ENCODE assay signal across 8 cellular contexts in genomic region chr10:35643976-35644799, GRCh38. TPM values are rescaled to one million over a fixed set of nuclear protein-coding genes. Genes with fewer than 3 reads are reported as not detected.
DNase-seq lines count a peak whose midpoint lies in the region; ATAC-seq and TF ChIP-seq lines count a peak whose summit lies in the region.
"Had no signal": no experiment of that assay in that cellular context is flagged by ENCODE, and none has a peak within 500 bp of the region (broad histone marks: within the 10 kb centered on the region; RNA-seq: fewer than 3 reads in every experiment).

No MANE protein-coding gene starts in this region.

- peak overlapping the region; percentile 71 for H3K4me3 ChIP-seq in GM23338
- H3K4me3 ChIP-seq in WERI-Rb-1 (ENCODE audit: low read depth, low read length), result peak overlapping the region; percentile 74
- H3K4me3 ChIP-seq in right atrium auricular region, result peak overlapping the region; percentile 64 to 79
- peak overlapping the region; percentile 51 for H3K4me3 ChIP-seq in skeletal muscle cell (ENCODE audit: low read depth, low read length)

- peaks cover 41% of the 10 kb centered on the region for H3K27me3 ChIP-seq in GM23338 (ENCODE audit: insufficient read depth)
- H3K27me3 ChIP-seq in WERI-Rb-1 (ENCODE audit: insufficient read depth, low read depth, severe bottlenecking), result no peaks in the 10 kb centered on the region
- H3K27me3 ChIP-seq in right atrium auricular region, result no peaks in the 10 kb centered on the region

- H3K27ac Mint-ChIP-seq in GM23338, result no peak overlapping the region; the same call in 1 of the 2 replicates

- H3K79me2 ChIP-seq in GM23338 (replicated peaks; ENCODE audit: insufficient read depth), result no peaks in the 10 kb centered on the region

- H3K27ac ChIP-seq in GM23338 (ENCODE audit: low read depth) (no peak overlapping the region), WERI-Rb-1 (no peak overlapping the region), right atrium auricular region (peak overlapping the region; percentile 91 to 95)

- H3K9me3 Mint-ChIP-seq in GM23338, result peaks cover 4% of the 10 kb centered on the region

- H3F3A ChIP-seq in GM23338 (replicated peaks; ENCODE audit: low read depth), result 0 out of 2 replicates have a peak, but pooled peaks cover 10% of the 10 kb centered on the region

- H3K9me2 ChIP-seq in GM23338 (ENCODE audit: insufficient read depth), result no peaks in the 10 kb centered on the region; the same call in 1 of the 2 replicates

- peaks cover 6% of the 10 kb centered on the region; the same call in 2 of the 3 replicates for H3K36me3 Mint-ChIP-seq in GM23338 (ENCODE audit: low read depth)

- peak overlapping the region; percentile 96 for H3K4me2 ChIP-seq in GM23338

- TF ChIP-seq CTCF in GM23338 (conservative IDR thresholded peaks at IDR 0.05; ENCODE audit: low read depth in 2 of 2) (no peak), WERI-Rb-1 (IDR thresholded peaks at IDR 0.05; ENCODE audit: low read depth, low read length) (no peak), right atrium auricular region (IDR thresholded peaks at IDR 0.05) (no peak)

- H3K9me3 ChIP-seq in WERI-Rb-1 (ENCODE audit: severe bottlenecking) (no peaks in the 10 kb centered on the region), right atrium auricular region (no peaks in the 10 kb centered on the region)

- H3K4me1 ChIP-seq in GM23338 (ENCODE audit: insufficient read depth) (no peaks in the 10 kb centered on the region; the same call in 1 of the 2 replicates), right atrium auricular region (peaks cover 0 to 13% of the 10 kb centered on the region in 2 donors)

- ATAC-seq in GM23338 (no peak), GM21423 (IDR thresholded peaks at IDR 0.05; ENCODE audit: unreplicated experiment) (no peak)

- DNase-seq in GM23338 (ENCODE audit: low spot score) (peak; percentile 46), WERI-Rb-1 (no peak), right atrium auricular region (ENCODE audit: low spot score) (no peak), skeletal muscle cell (ENCODE audit: low read depth) (no peak), DMS114 treated with DMSO at 0.1 percent for 48 hours (lab: John Stamatoyannopoulos, UW; ENCODE audit: unreplicated experiment) (no peak), NCI-H526 (lab: John Stamatoyannopoulos, UW) (no peak)

- H4K20me1 ChIP-seq in GM23338 (replicated peaks; ENCODE audit: insufficient read depth), result no peaks in the 10 kb centered on the region

- H2AFZ ChIP-seq in GM23338, result peak overlapping the region; percentile 87

- H3K36me3 ChIP-seq in GM23338 (ENCODE audit: insufficient read depth), result no peaks in the 10 kb centered on the region
- peaks cover 9% of the 10 kb centered on the region for H3K36me3 ChIP-seq in WERI-Rb-1
- no peaks in the 10 kb centered on the region for H3K36me3 ChIP-seq in right atrium auricular region

- peaks cover 14% of the 10 kb centered on the region; the same call in 2 of the 3 replicates for H3K4me1 Mint-ChIP-seq in GM23338

- H3K27me3 Mint-ChIP-seq in GM23338 (ENCODE audit: insufficient read depth, low read depth, poor library complexity), result peaks cover 37% of the 10 kb centered on the region

- peak overlapping the region; percentile 72 for H3K4me3 Mint-ChIP-seq in GM23338

TF ChIP-seq in GM23338, 12 proteins besides CTCF, POLR2A, EP300 and RAD21:
- TF ChIP-seq NANOG (IDR thresholded peaks at IDR 0.05; ENCODE audit: borderline replicate concordance), result no peak
- TF ChIP-seq STAT1 (IDR thresholded peaks at IDR 0.05; ENCODE audit: unreplicated experiment), result no peak
- no peak for TF ChIP-seq POLR2AphosphoS5 (IDR thresholded peaks at IDR 0.05; ENCODE audit: low read depth)
- no peak for TF ChIP-seq ETS1 (IDR thresholded peaks at IDR 0.05)
- TF ChIP-seq ZNF462 (CRISPR knock-in tag; IDR thresholded peaks at IDR 0.05), result no peak
- no peak for TF ChIP-seq CREB1 (CRISPR knock-in tag; IDR thresholded peaks at IDR 0.05; ENCODE audit: low read depth)
- no peak for TF ChIP-seq ZNF331 (CRISPR knock-in tag; IDR thresholded peaks at IDR 0.05; ENCODE audit: low read depth)
- no peak for TF ChIP-seq EZH2 (IDR thresholded peaks at IDR 0.05; ENCODE audit: low read depth, unreplicated experiment)

RNA-seq across cellular contexts. Expression of gene FZD8, which starts 2.1 kb away (rescaled TPM):
- total RNA-seq in GM23338 (2014; rRNA removed; shearing (Covaris generic)), result 7.9 and 8.7 TPM in 2 replicates
- polyA plus RNA-seq in GM23338 (2016; fragmentation: Nextera tagmentation; extraction: Ambion mirVana), result 0.47 and 0.99 TPM in 2 replicates
- total RNA-seq in right atrium auricular region, result 10 to 100 TPM in 1 of 2 donors, 1 to 10 TPM in 1; 6.0 to 15.6 TPM

RNA-seq across cellular contexts. Expression of gene GJD4, which starts 39.0 kb away (rescaled TPM):
- 0.35 TPM in 1 of 2 replicates, not detected in the other for total RNA-seq in GM23338 (2014; rRNA removed; shearing (Covaris generic))
- polyA plus RNA-seq in GM23338 (2016; fragmentation: Nextera tagmentation; extraction: Ambion mirVana), result not detected in 2 replicates
- not detected for total RNA-seq in right atrium auricular region
- total RNA-seq: M059J had no signal

Comparison
In these comparisons a context has a peak if more than half of its experiments do, and no peak if none do; other contexts are left out.
1. H3K27ac ChIP-seq: peak in right atrium auricular region (2 of 2); none in GM23338 (single experiment) and WERI-Rb-1 (single experiment).
2. Peak in every context shown above with its lines, with median percentiles within 50 percentile points of each other: H3K4me3 ChIP-seq.